29 cellular contexts compared by ENCODE assay signal in genomic region chr7:150594817-150595216, GRCh38. TPM values are rescaled to one million over a fixed set of nuclear protein-coding genes. Genes with fewer than 3 reads are reported as not detected.
DNase-seq lines count a peak whose midpoint lies in the region; ATAC-seq and TF ChIP-seq lines count a peak whose summit lies in the region.
"Had no signal": no experiment of that assay in that cellular context is flagged by ENCODE, and none has a peak within 500 bp of the region (broad histone marks: within the 10 kb centered on the region; RNA-seq: fewer than 3 reads in every experiment).

No MANE protein-coding gene starts in this region.

- 65 to 91% (median 80%) methylated on average over 1 of the region's 1 CpG for WGBS in heart left ventricle, 4 donors

- H3K27ac Mint-ChIP-seq in activated CD4-positive, alpha-beta T cell treated with anti-CD3 and anti-CD28 coated beads for 36 hours: peak overlapping the region; percentile 23
- H3K27ac Mint-ChIP-seq in effector memory CD8-positive, alpha-beta T cell: peak overlapping the region in 1 of 2 donors; percentile 13
- H3K27ac Mint-ChIP-seq in natural killer cell treated with Interleukin-12 subunit alpha and Interleukin-12 subunit beta and Interleukin-15 and Interleukin-18, amount 100 ng/mL, for 72 hours: peak overlapping the region in 1 of 2 donors; percentile 80
- H3K27ac Mint-ChIP-seq: CD14-positive monocyte, IgD-negative memory B cell had no signal

- peaks cover 51% of the 10 kb centered on the region for H3K9me3 Mint-ChIP-seq in activated CD4-positive, alpha-beta T cell treated with anti-CD3 and anti-CD28 coated beads for 36 hours (ENCODE audit: low read depth)
- H3K9me3 Mint-ChIP-seq in effector memory CD8-positive, alpha-beta T cell: peaks cover 2 to 25% of the 10 kb centered on the region in 2 donors
- H3K9me3 Mint-ChIP-seq in natural killer cell treated with Interleukin-12 subunit alpha and Interleukin-12 subunit beta and Interleukin-15 and Interleukin-18, amount 100 ng/mL, for 72 hours: peaks cover 24% of the 10 kb centered on the region

- POLR2A ChIA-PET in activated CD4-positive, alpha-beta T cell treated with anti-CD3 and anti-CD28 coated beads for 36 hours (lab: Charles Lee): no interaction called here

- H3K36me3 Mint-ChIP-seq in activated CD4-positive, alpha-beta T cell treated with anti-CD3 and anti-CD28 coated beads for 36 hours (ENCODE audit: low read depth): peaks cover 41% of the 10 kb centered on the region
- H3K36me3 Mint-ChIP-seq in effector memory CD8-positive, alpha-beta T cell (ENCODE audit: insufficient read depth): no peaks in the 10 kb centered on the region
- H3K36me3 Mint-ChIP-seq in natural killer cell treated with Interleukin-12 subunit alpha and Interleukin-12 subunit beta and Interleukin-15 and Interleukin-18, amount 100 ng/mL, for 72 hours: peaks cover 50% of the 10 kb centered on the region

- H3K27ac ChIP-seq in heart left ventricle: peak overlapping the region in 8 of 12 donors; percentile 7 to 62 (median 52)
- H3K27ac ChIP-seq in dorsolateral prefrontal cortex: no peak overlapping the region
- H3K27ac ChIP-seq: GM23248, HL-60, KMS-11, PC-9 had no signal

- H3K27me3 ChIP-seq in heart left ventricle (no peaks in the 10 kb centered on the region), dorsolateral prefrontal cortex (peaks cover 0 to 21% (median 0%) of the 10 kb centered on the region in 45 donors)
- H3K27me3 ChIP-seq: BE2C had no signal

- H3K4me3 ChIP-seq in heart left ventricle: no peak overlapping the region
- no peak overlapping the region for H3K4me3 ChIP-seq in dorsolateral prefrontal cortex
- H3K4me3 ChIP-seq: GM23248, PC-9 had no signal

- no peak overlapping the region for H3K4me3 Mint-ChIP-seq in activated CD4-positive, alpha-beta T cell treated with anti-CD3 and anti-CD28 coated beads for 36 hours
- peak overlapping the region; percentile 15 to 28 for H3K4me3 Mint-ChIP-seq in effector memory CD8-positive, alpha-beta T cell
- H3K4me3 Mint-ChIP-seq in natural killer cell treated with Interleukin-12 subunit alpha and Interleukin-12 subunit beta and Interleukin-15 and Interleukin-18, amount 100 ng/mL, for 72 hours: peak overlapping the region; percentile 37
- H3K4me3 Mint-ChIP-seq: CD14-positive monocyte, IgD-negative memory B cell had no signal

- DNase-seq in activated CD4-positive, alpha-beta T cell treated with anti-CD3 and anti-CD28 coated beads for 36 hours: no peak
- DNase-seq in activated CD4-positive, alpha-beta T cell treated with anti-CD3 and anti-CD28 coated beads, Interleukin-2, amount 50 U/mL, for 4 hours: no peak
- no peak for DNase-seq in heart left ventricle
- DNase-seq in left ventricle myocardium superior: no peak
- no peak for DNase-seq in effector memory CD8-positive, alpha-beta T cell
- DNase-seq in natural killer cell treated with Interleukin-12 subunit alpha and Interleukin-12 subunit beta and Interleukin-15 and Interleukin-18, amount 100 ng/mL, for 72 hours (ENCODE audit: low spot score): no peak
- no peak for DNase-seq in dorsolateral prefrontal cortex
- DNase-seq: 8988T, ACHN, BE2C, COR-L47, DMS53, GM23248, H7, MM.1S, NCI-H1694 treated with DMSO at 0.1 percent for 48 hours, NCI-H2081, NCI-H2227 treated with DMSO at 0.1 percent for 48 hours, NCI-H526 treated with DMSO at 0.1 percent for 48 hours, PC-9 had no signal

- TF ChIP-seq CTCF in heart left ventricle (IDR thresholded peaks at IDR 0.05): no peak
- TF ChIP-seq CTCF in dorsolateral prefrontal cortex (IDR thresholded peaks at IDR 0.05 in 54 of 56, conservative IDR thresholded peaks at IDR 0.05 in 2 of 56; ENCODE audit: low read depth in 1 of 56, partially characterized antibody in 56 of 56): no peak

- intact Hi-C loops in activated CD4-positive, alpha-beta T cell treated with anti-CD3 and anti-CD28 coated beads for 36 hours (cut with DNase I, micrococcal nuclease): no loop called here
- intact Hi-C loops in heart left ventricle (cut with DNase I): no loop called here
- intact Hi-C loops in left ventricle myocardium superior (cut with micrococcal nuclease): no loop called here
- intact Hi-C loops in dorsolateral prefrontal cortex (cut with DNase I): no loop called here

- CTCF ChIA-PET in activated CD4-positive, alpha-beta T cell treated with anti-CD3 and anti-CD28 coated beads for 36 hours (lab: Charles Lee): interaction anchor here (1.4 kb wide), 1 partner anchor 146 kb away, joined by 6 read pairs; no protein-coding TSS in a partner anchor

- no peaks in the 10 kb centered on the region for H3K27me3 Mint-ChIP-seq in activated CD4-positive, alpha-beta T cell treated with anti-CD3 and anti-CD28 coated beads for 36 hours
- no peaks in the 10 kb centered on the region for H3K27me3 Mint-ChIP-seq in effector memory CD8-positive, alpha-beta T cell
- H3K27me3 Mint-ChIP-seq in natural killer cell treated with Interleukin-12 subunit alpha and Interleukin-12 subunit beta and Interleukin-15 and Interleukin-18, amount 100 ng/mL, for 72 hours: no peaks in the 10 kb centered on the region

- ATAC-seq in activated CD4-positive, alpha-beta T cell treated with anti-CD3 and anti-CD28 coated beads for 36 hours: no peak
- ATAC-seq in heart left ventricle (no peak), left ventricle myocardium superior (no peak), GM19035 (IDR thresholded peaks at IDR 0.05; ENCODE audit: unreplicated experiment) (no peak)
- ATAC-seq in effector memory CD8-positive, alpha-beta T cell (replicated peaks): no peak
- ATAC-seq in natural killer cell treated with Interleukin-12 subunit alpha and Interleukin-12 subunit beta and Interleukin-15 and Interleukin-18, amount 100 ng/mL, for 72 hours: peak in 1 of 2 donors; percentile 55
- ATAC-seq: Right ventricle myocardium inferior had no signal

- H3K4me1 Mint-ChIP-seq in activated CD4-positive, alpha-beta T cell treated with anti-CD3 and anti-CD28 coated beads for 36 hours: peaks cover 45% of the 10 kb centered on the region
- peaks cover 19 to 23% of the 10 kb centered on the region in 2 donors for H3K4me1 Mint-ChIP-seq in effector memory CD8-positive, alpha-beta T cell (ENCODE audit: low read depth in 2 of 2)
- peaks cover 30 to 36% of the 10 kb centered on the region in 2 donors for H3K4me1 Mint-ChIP-seq in natural killer cell treated with Interleukin-12 subunit alpha and Interleukin-12 subunit beta and Interleukin-15 and Interleukin-18, amount 100 ng/mL, for 72 hours (ENCODE audit: low read depth in 2 of 2)
- H3K4me1 Mint-ChIP-seq: IgD-negative memory B cell had no signal

- H3K4me1 ChIP-seq in heart left ventricle: peaks cover 0 to 14% (median 3%) of the 10 kb centered on the region in 12 donors
- H3K4me1 ChIP-seq: BE2C had no signal

- no peak for TF ChIP-seq POLR2A in heart left ventricle (IDR thresholded peaks at IDR 0.05)

- H3K36me3 ChIP-seq in heart left ventricle: no peaks in the 10 kb centered on the region
- H3K36me3 ChIP-seq: BE2C had no signal

- H3K9me3 ChIP-seq in heart left ventricle: peaks cover 0 to 30% (median 0%) of the 10 kb centered on the region in 12 donors
- H3K9me3 ChIP-seq: BE2C had no signal

RNA-seq across cellular contexts. Expression of gene GIMAP4, which starts 27.6 kb away (rescaled TPM):
- total RNA-seq in activated CD4-positive, alpha-beta T cell treated with anti-CD3 and anti-CD28 coated beads for 36 hours: 100 to 1,000 TPM; 109 to 135 TPM
- 10 to 100 TPM; 25.1 to 80.2 (median 35.2) TPM for total RNA-seq in heart left ventricle
- polyA plus RNA-seq in heart left ventricle: 10 to 100 TPM; 32.8 to 35.5 TPM
- total RNA-seq in left ventricle myocardium superior: 40.2 TPM
- 100 to 1,000 TPM in 1 of 2 donors, 10 to 100 TPM in 1; 83.6 to 245 TPM for total RNA-seq in natural killer cell treated with Interleukin-12 subunit alpha and Interleukin-12 subunit beta and Interleukin-15 and Interleukin-18, amount 100 ng/mL, for 72 hours
- 10 to 100 TPM in 113 of 120 experiments, 1 to 10 TPM in 7; 7.2 to 40.3 (median 15.1) TPM for total RNA-seq in dorsolateral prefrontal cortex
- total RNA-seq: Daoy, GM23248, H7, NCI-H460, PC-9, RPMI7951 had no signal
- polyA plus RNA-seq: GM23248 had no signal

RNA-seq across cellular contexts. Expression of gene GIMAP6, which starts 37.4 kb away (rescaled TPM):
- 10 to 100 TPM; 21.6 to 25.4 TPM for total RNA-seq in activated CD4-positive, alpha-beta T cell treated with anti-CD3 and anti-CD28 coated beads for 36 hours
- total RNA-seq in heart left ventricle (10 to 100 TPM; 20.3 to 52.7 (median 24.4) TPM), left ventricle myocardium superior (31.5 TPM), dorsolateral prefrontal cortex (10 to 100 TPM in 26 of 120 experiments, 1 to 10 TPM in 94; 3.1 to 19.7 (median 7.4) TPM)
- polyA plus RNA-seq in heart left ventricle: 10 to 100 TPM; 13.8 to 29.6 TPM
- total RNA-seq in natural killer cell treated with Interleukin-12 subunit alpha and Interleukin-12 subunit beta and Interleukin-15 and Interleukin-18, amount 100 ng/mL, for 72 hours: 10 to 100 TPM; 55.8 to 88.4 TPM
- total RNA-seq: GM23248, H7, NCI-H460, PC-9 had no signal
- polyA plus RNA-seq: GM23248 had no signal

Comparison
In these comparisons a context has a peak if more than half of its experiments do, and no peak if none do; other contexts are left out.
1. H3K27ac ChIP-seq: peak in heart left ventricle (8 of 12); none in dorsolateral prefrontal cortex (0 of 59).